11 cellular contexts compared by ENCODE assay signal in genomic region chr5:52856564-52856963, GRCh38.
A peak's percentile ranks its signal among the peaks of the same experiment; 100 is the strongest.
DNase-seq lines count a peak whose midpoint lies in the region; ATAC-seq and TF ChIP-seq lines count a peak whose summit lies in the region.
"Had no signal": no experiment of that assay in that cellular context is flagged by ENCODE, and none has a peak within 500 bp of the region (broad histone marks: within the 10 kb centered on the region; RNA-seq: fewer than 3 reads in every experiment).

No MANE protein-coding gene starts in this region.

- no peak for TF ChIP-seq CTCF in NB4 (IDR thresholded peaks at IDR 0.05; ENCODE audit: low read depth, low read length)

- no peaks in the 10 kb centered on the region for H3K9me3 Mint-ChIP-seq in stimulated activated memory B cell treated with anti-CD40 and anti-IgM and Interleukin-4, amounts not matched to agents 10 μg/mL and 1 μg/mL and 100 μg/mL, for 72 hours
- H3K9me3 Mint-ChIP-seq: endodermal cell had no signal

- ATAC-seq in GM19351 (IDR thresholded peaks at IDR 0.05; ENCODE audit: unreplicated experiment) (peak; percentile 87), HG02885 (IDR thresholded peaks at IDR 0.05; ENCODE audit: poor library complexity, unreplicated experiment) (peak; percentile 84)
- peak; percentile 44 for ATAC-seq in stimulated activated memory B cell treated with anti-CD40 and anti-IgM and Interleukin-4, amounts not matched to agents 10 μg/mL and 1 μg/mL and 100 μg/mL, for 72 hours

- peaks cover 8% of the 10 kb centered on the region for H3K27me3 Mint-ChIP-seq in stimulated activated memory B cell treated with anti-CD40 and anti-IgM and Interleukin-4, amounts not matched to agents 10 μg/mL and 1 μg/mL and 100 μg/mL, for 72 hours

- H3K27ac Mint-ChIP-seq in stimulated activated memory B cell treated with anti-CD40 and anti-IgM and Interleukin-4, amounts not matched to agents 10 μg/mL and 1 μg/mL and 100 μg/mL, for 72 hours, result no peak overlapping the region
- H3K27ac Mint-ChIP-seq: endodermal cell had no signal

- no peak for TF ChIP-seq POLR2A in NB4 (IDR thresholded peaks at IDR 0.05; ENCODE audit: extremely low read depth, insufficient read length)

- H3K4me3 Mint-ChIP-seq in stimulated activated memory B cell treated with anti-CD40 and anti-IgM and Interleukin-4, amounts not matched to agents 10 μg/mL and 1 μg/mL and 100 μg/mL, for 72 hours, result no peak overlapping the region
- H3K4me3 Mint-ChIP-seq: endodermal cell had no signal

- H3K4me1 Mint-ChIP-seq in stimulated activated memory B cell treated with anti-CD40 and anti-IgM and Interleukin-4, amounts not matched to agents 10 μg/mL and 1 μg/mL and 100 μg/mL, for 72 hours, result no peaks in the 10 kb centered on the region
- H3K4me1 Mint-ChIP-seq: endodermal cell had no signal

- DNase-seq in NB4 (ENCODE audit: low read depth) (peak; percentile 2), mucosa of gallbladder (ENCODE audit: low spot score) (no peak), activated T-cell treated with anti-CD3 and anti-CD28 coated beads for 4 hours (no peak)
- DNase-seq in activated CD4-positive, alpha-beta T cell treated with anti-CD3 and anti-CD28 coated beads for 4 hours, result no peak
- DNase-seq in activated naive CD4-positive, alpha-beta T cell treated with Interleukin-2 at 50 U/mL for 16 hours, result no peak
- DNase-seq: endodermal cell, NCI-H1048, SK-N-SH had no signal

- H3K36me3 Mint-ChIP-seq in stimulated activated memory B cell treated with anti-CD40 and anti-IgM and Interleukin-4, amounts not matched to agents 10 μg/mL and 1 μg/mL and 100 μg/mL, for 72 hours, result no peaks in the 10 kb centered on the region

- H3K4me3 ChIP-seq in NB4 (ENCODE audit: low read depth, low read length), result no peak overlapping the region
